In the genomic region with DNA sequence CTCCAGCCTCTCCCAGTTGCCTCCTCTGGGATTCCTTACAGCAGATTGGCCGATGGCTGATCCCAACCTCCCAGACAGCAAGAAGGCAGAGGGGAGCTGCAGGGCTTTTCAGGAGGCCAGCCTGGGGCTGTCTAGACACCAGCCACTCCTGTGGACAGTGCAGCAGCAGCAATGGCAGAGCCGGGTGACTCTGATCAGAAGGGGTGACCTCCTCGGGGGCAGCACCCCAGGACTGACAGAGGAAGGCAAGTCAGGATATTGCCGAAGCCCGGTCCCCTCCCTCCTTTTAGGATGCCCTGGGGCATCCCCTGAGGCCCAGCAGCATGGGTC, we compare ENCODE assay signal across 20 cellular contexts.
DNase-seq lines count a peak whose midpoint lies in the region; ATAC-seq and TF ChIP-seq lines count a peak whose summit lies in the region.
"Had no signal": no experiment of that assay in that cellular context is flagged by ENCODE, and none has a peak within 500 bp of the region (broad histone marks: within the 10 kb centered on the region; RNA-seq: fewer than 3 reads in every experiment).

No MANE protein-coding gene starts in this region.

- H3K27me3 ChIP-seq in Peyer's patch: no peaks in the 10 kb centered on the region
- H3K27me3 ChIP-seq: BLaER1 treated with 17β-estradiol and CSF1 and Interleukin-3, amounts not matched to agents 10 nM and 100 nM had no signal

- DNase-seq in NCI-H2171 (lab: John Stamatoyannopoulos, UW) (peak; percentile 52), NCI-H2171 treated with DMSO at 0.1 percent for 48 hours (lab: John Stamatoyannopoulos, UW) (no peak), Peyer's patch (peak in 2 of 3 donors; percentile 35 to 39), left lobe of liver (ENCODE audit: low spot score) (peak; percentile 30), NCI-H748 (lab: John Stamatoyannopoulos, UW; ENCODE audit: unreplicated experiment) (no peak), KG1 (lab: John Stamatoyannopoulos, UW) (no peak)
- DNase-seq in stimulated activated CD8-positive, alpha-beta memory T cell treated with anti-CD3 and anti-CD28 coated beads, Interleukin-4, amount 100 ng/mL, for 48 hours: peak; percentile 5
- DNase-seq: DMS153; GM23248; IMR-90; NCI-H1694; NCI-H2227 treated with DMSO at 0.1 percent for 48 hours; NCI-H510A; NCI-H774; NK-92 treated with Interleukin-12 subunit alpha and Interleukin-12 subunit beta, amount 100 ng/mL, for 24 hours had no signal

- H3K4me1 ChIP-seq in Peyer's patch: no peaks in the 10 kb centered on the region

- no peaks in the 10 kb centered on the region for H3K9me3 ChIP-seq in Peyer's patch
- H3K9me3 ChIP-seq: BLaER1 treated with 17β-estradiol and CSF1 and Interleukin-3, amounts not matched to agents 10 nM and 100 nM had no signal

- no peak overlapping the region for H3K4me3 ChIP-seq in Peyer's patch
- H3K4me3 ChIP-seq: BLaER1 treated with 17β-estradiol and CSF1 and Interleukin-3, amounts not matched to agents 10 nM and 100 nM; GM23248 had no signal

- no peak for TF ChIP-seq POLR2A in Peyer's patch (IDR thresholded peaks at IDR 0.05)

- H3K27ac ChIP-seq in Peyer's patch: no peak overlapping the region
- H3K27ac ChIP-seq: 22Rv1; BLaER1 treated with 17β-estradiol and CSF1 and Interleukin-3, amounts not matched to agents 10 nM and 100 nM; GM23248 had no signal

- ATAC-seq in left lobe of liver (no peak), HG02763 (IDR thresholded peaks at IDR 0.05; ENCODE audit: unreplicated experiment) (no peak)
- ATAC-seq: CD8-positive, alpha-beta T cell; SK-N-SH treated with all-trans-retinoic acid at 6 μM for 48 hours had no signal

- no peaks in the 10 kb centered on the region for H3K36me3 ChIP-seq in Peyer's patch
- H3K36me3 ChIP-seq: BLaER1 treated with 17β-estradiol and CSF1 and Interleukin-3, amounts not matched to agents 10 nM and 100 nM had no signal

- no peak for TF ChIP-seq CTCF in Peyer's patch (IDR thresholded peaks at IDR 0.05)

Comparison
In these comparisons a context has a peak if more than half of its experiments do, and no peak if none do; other contexts are left out.
1. DNase-seq: peak in NCI-H2171 (single experiment), Peyer's patch (2 of 3), left lobe of liver (single experiment) and stimulated activated CD8-positive, alpha-beta memory T cell treated with anti-CD3 and anti-CD28 coated beads, Interleukin-4, amount 100 ng/mL, for 48 hours (single experiment); none in NCI-H2171 treated with DMSO at 0.1 percent for 48 hours (single experiment), NCI-H748 (single experiment) and KG1 (single experiment).